In the genomic region with DNA sequence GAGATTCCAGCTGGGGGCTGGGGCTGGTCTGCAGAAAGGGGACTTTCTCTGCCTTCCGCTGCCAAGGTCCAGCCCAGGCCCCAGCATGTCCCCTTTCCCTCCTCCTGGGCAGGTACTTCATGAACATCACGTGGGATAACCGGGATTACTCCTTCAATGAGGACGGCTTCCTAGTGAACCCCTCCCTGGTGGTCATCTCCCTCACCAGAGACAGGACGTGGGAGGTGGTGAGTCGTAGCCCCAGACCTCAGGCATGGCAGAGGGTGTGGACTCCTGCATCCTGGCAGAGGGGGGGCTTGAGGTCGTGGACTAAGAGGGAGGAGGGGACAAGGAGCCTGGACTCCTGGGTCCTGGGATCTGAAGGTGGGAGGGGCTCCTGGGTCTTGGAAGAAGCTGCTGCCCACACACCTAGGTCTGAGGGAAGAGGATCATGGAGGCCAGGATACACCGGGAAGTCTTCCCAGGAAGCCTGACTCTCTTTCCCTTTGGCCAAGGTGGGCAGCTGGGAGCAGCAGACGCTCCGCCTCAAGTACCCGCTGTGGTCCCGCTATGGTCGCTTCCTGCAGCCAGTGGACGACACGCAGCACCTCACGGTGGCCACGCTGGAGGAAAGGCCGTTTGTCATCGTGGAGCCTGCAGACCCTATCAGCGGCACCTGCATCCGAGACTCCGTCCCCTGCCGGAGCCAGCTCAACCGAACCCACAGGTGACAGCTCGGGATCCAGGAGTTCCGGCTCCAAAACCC, we compare ENCODE assay signal across 1 cellular context.
TF ChIP-seq lines count a peak whose summit lies in the region.

No MANE protein-coding gene starts in this region.

TF ChIP-seq in HepG2, 621 proteins besides CTCF, POLR2A, EP300 and RAD21:
- TF ChIP-seq ZBTB33 (CRISPR knock-in tag; IDR thresholded peaks at IDR 0.05) (peak; percentile 85), ZSCAN31 (CRISPR knock-in tag; IDR thresholded peaks at IDR 0.05; ENCODE audit: low read depth) (no peak), ZBTB38 (CRISPR knock-in tag; IDR thresholded peaks at IDR 0.05) (peak; percentile 26; the same call in 1 of the 2 replicates)
- TF ChIP-seq, protein P1, sequence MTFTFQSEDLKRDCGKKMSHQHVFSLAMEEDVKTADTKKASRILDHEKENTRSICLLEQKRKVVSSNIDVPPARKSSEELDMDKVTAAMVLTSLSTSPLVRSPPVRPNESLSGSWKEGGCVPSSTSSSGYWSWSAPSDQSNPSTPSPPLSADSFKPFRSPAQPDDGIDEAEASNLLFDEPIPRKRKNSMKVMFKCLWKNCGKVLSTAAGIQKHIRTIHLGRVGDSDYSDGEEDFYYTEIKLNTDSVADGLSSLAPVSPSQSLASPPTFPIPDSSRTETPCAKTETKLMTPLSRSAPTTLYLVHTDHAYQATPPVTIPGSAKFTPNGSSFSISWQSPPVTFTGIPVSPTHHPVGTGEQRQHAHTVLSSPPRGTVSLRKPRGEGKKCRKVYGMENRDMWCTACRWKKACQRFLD (CRISPR knock-in tag; IDR thresholded peaks at IDR 0.05; ENCODE audit: borderline replicate concordance), result no peak
